ENCODE assay signal across 14 cellular contexts in the genomic region with DNA sequence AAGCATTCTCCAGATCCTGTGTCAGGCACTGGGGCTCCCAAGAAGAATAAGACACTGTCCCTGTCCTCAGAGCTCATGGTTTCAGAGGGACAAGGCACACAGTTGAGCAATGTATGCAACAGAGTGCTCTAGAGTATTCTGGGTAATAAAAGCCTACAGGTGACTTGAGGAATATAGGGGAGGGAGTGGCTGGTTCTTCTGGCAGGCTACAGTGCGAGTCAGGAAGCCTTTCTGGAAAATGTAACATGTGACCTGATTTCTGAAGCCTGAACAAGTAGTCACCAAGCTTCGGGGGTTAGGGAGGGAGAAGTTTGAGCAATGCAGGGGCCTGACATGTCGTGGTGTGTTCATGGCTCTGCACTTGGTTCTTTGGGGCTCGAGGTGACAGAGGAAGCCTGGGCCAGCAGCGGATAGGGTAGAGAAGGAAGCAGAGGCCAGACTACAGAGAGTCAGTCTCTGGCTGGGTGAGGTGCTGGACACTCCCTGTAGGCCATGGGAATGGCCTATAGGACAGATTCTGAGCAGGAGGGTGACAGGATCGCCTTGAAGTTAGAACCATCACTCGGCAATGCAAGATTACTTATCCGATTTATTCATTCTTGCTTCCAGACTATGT. TPM values are rescaled to one million over a fixed set of nuclear protein-coding genes. Genes with fewer than 3 reads are reported as not detected.
DNase-seq lines count a peak whose midpoint lies in the region; ATAC-seq and TF ChIP-seq lines count a peak whose summit lies in the region.
"Had no signal": no experiment of that assay in that cellular context is flagged by ENCODE, and none has a peak within 500 bp of the region (broad histone marks: within the 10 kb centered on the region; RNA-seq: fewer than 3 reads in every experiment).

No MANE protein-coding gene starts in this region.

- H3K9me3 ChIP-seq in lower lobe of right lung (no peaks in the 10 kb centered on the region), upper lobe of right lung (no peaks in the 10 kb centered on the region)

- no peak overlapping the region for H3K4me3 ChIP-seq in epithelial cell of esophagus (ENCODE audit: low read length)
- H3K4me3 ChIP-seq in lower lobe of right lung = no peak overlapping the region
- H3K4me3 ChIP-seq in upper lobe of right lung = no peak overlapping the region
- H3K4me3 ChIP-seq: SJCRH30 had no signal

- DNase-seq in NCI-H226 (peak; percentile 23), epithelial cell of esophagus (ENCODE audit: low read depth) (peak; percentile 77), lower lobe of right lung (no peak), upper lobe of right lung (no peak), NCI-H2196 treated with DMSO at 0.1 percent for 48 hours (lab: John Stamatoyannopoulos, UW; ENCODE audit: unreplicated experiment) (no peak), natural killer cell (no peak), chondrocyte (ENCODE audit: low spot score) (no peak)
- DNase-seq: CD8-positive, alpha-beta memory T cell; NCI-H1417 treated with DMSO at 0.1 percent for 48 hours; NCI-H2029; NCI-H2171 treated with DMSO at 0.1 percent for 48 hours; NCI-H510A treated with DMSO at 0.1 percent for 48 hours; SJCRH30 had no signal

- no peaks in the 10 kb centered on the region for H3K9me3 Mint-ChIP-seq in natural killer cell
- H3K9me3 Mint-ChIP-seq in chondrocyte (ENCODE audit: low read depth) = no peaks in the 10 kb centered on the region
- H3K9me3 Mint-ChIP-seq: CD8-positive, alpha-beta memory T cell had no signal

- peaks cover 6% of the 10 kb centered on the region for H3K4me1 ChIP-seq in lower lobe of right lung
- no peaks in the 10 kb centered on the region for H3K4me1 ChIP-seq in upper lobe of right lung

- H3K27ac Mint-ChIP-seq in natural killer cell = no peak overlapping the region
- no peak overlapping the region for H3K27ac Mint-ChIP-seq in chondrocyte (ENCODE audit: unreplicated experiment)

- H3K36me3 Mint-ChIP-seq in natural killer cell (no peaks in the 10 kb centered on the region), chondrocyte (ENCODE audit: low read depth) (no peaks in the 10 kb centered on the region)
- H3K36me3 Mint-ChIP-seq: CD8-positive, alpha-beta memory T cell had no signal

- H3K27me3 Mint-ChIP-seq in natural killer cell (ENCODE audit: low read depth in 2 of 2) (peaks cover 0 to 9% of the 10 kb centered on the region in 2 donors), chondrocyte (ENCODE audit: low read depth) (no peaks in the 10 kb centered on the region)

- ATAC-seq in lower lobe of right lung (peak; percentile 35 to 50), upper lobe of right lung (peak; percentile 55), natural killer cell (no peak)
- ATAC-seq: HepG2 had no signal

- H3K27me3 ChIP-seq in lower lobe of right lung (ENCODE audit: low read depth) (no peaks in the 10 kb centered on the region), upper lobe of right lung (no peaks in the 10 kb centered on the region)
- H3K27me3 ChIP-seq: SJCRH30 had no signal

- peak; percentile 24 for TF ChIP-seq CTCF in epithelial cell of esophagus (IDR thresholded peaks at IDR 0.05; ENCODE audit: insufficient read depth, low read depth, low read length, missing control alignments)
- no peak for TF ChIP-seq CTCF in lower lobe of right lung (IDR thresholded peaks at IDR 0.05)
- no peak for TF ChIP-seq CTCF in upper lobe of right lung (IDR thresholded peaks at IDR 0.05)
- TF ChIP-seq CTCF in natural killer cell (IDR thresholded peaks at IDR 0.05) = no peak
- no peak for TF ChIP-seq CTCF in chondrocyte (IDR thresholded peaks at IDR 0.05)

- H3K4me1 Mint-ChIP-seq in natural killer cell (peaks cover 0 to 8% of the 10 kb centered on the region in 2 donors), chondrocyte (ENCODE audit: low read depth) (peaks cover 8% of the 10 kb centered on the region)

- H3K4me3 Mint-ChIP-seq in natural killer cell = no peak overlapping the region
- no peak overlapping the region for H3K4me3 Mint-ChIP-seq in chondrocyte (ENCODE audit: unreplicated experiment)
- H3K4me3 Mint-ChIP-seq: CD8-positive, alpha-beta memory T cell had no signal

- H3K27ac ChIP-seq in lower lobe of right lung (no peak overlapping the region), upper lobe of right lung (no peak overlapping the region)
- H3K27ac ChIP-seq: SJCRH30 had no signal

- H3K36me3 ChIP-seq in lower lobe of right lung (no peaks in the 10 kb centered on the region), upper lobe of right lung (no peaks in the 10 kb centered on the region)
- H3K36me3 ChIP-seq: SJCRH30 had no signal

- intact Hi-C loops in lower lobe of right lung (cut with DNase I) (no loop called here), upper lobe of right lung (cut with DNase I) (no loop called here), natural killer cell (cut with micrococcal nuclease) (no loop called here)

RNA-seq across cellular contexts. Expression of a gene that starts 16.0 kb away (rescaled TPM):
- total RNA-seq in lower lobe of right lung = 3.8 TPM
- total RNA-seq in upper lobe of right lung = 2.5 TPM
- 1 to 10 TPM; 2.6 to 3.0 (median 3.0) TPM for total RNA-seq in natural killer cell
- 2.2 to 4.1 TPM (median 2.3 TPM) in 3 replicates for total RNA-seq in chondrocyte
- total RNA-seq: HepG2 had no signal

Comparison
In these comparisons a context has a peak if more than half of its experiments do, and no peak if none do; other contexts are left out.
1. DNase-seq: peak in NCI-H226 (single experiment) and epithelial cell of esophagus (single experiment); none in lower lobe of right lung (single experiment), upper lobe of right lung (single experiment), NCI-H2196 treated with DMSO at 0.1 percent for 48 hours (single experiment), natural killer cell (single experiment) and chondrocyte (single experiment).
2. ATAC-seq: peak in lower lobe of right lung (2 of 2) and upper lobe of right lung (single experiment); none in natural killer cell (0 of 3).